ENCODE assay signal across 19 cellular contexts in genomic region chr1:167620002-167620401, GRCh38. TPM values are rescaled to one million over a fixed set of nuclear protein-coding genes. Genes with fewer than 3 reads are reported as not detected.
A peak's percentile ranks its signal among the peaks of the same experiment; 100 is the strongest.
DNase-seq lines count a peak whose midpoint lies in the region; ATAC-seq and TF ChIP-seq lines count a peak whose summit lies in the region.
"Had no signal": no experiment of that assay in that cellular context is flagged by ENCODE, and none has a peak within 500 bp of the region (broad histone marks: within the 10 kb centered on the region; RNA-seq: fewer than 3 reads in every experiment).

No MANE protein-coding gene starts in this region.

- H3K27me3 ChIP-seq in neutrophil (no peaks in the 10 kb centered on the region), tibial nerve (no peaks in the 10 kb centered on the region)
- H3K27me3 ChIP-seq: colonic mucosa had no signal

- ATAC-seq in activated CD8-positive, alpha-beta memory T cell treated with anti-CD3 and anti-CD28 coated beads, Interleukin-2, amount 10 ng/mL, durations not matched to agents 7 days and 5 days, result no peak
- ATAC-seq in HG03196 (IDR thresholded peaks at IDR 0.05; ENCODE audit: unreplicated experiment), result no peak
- ATAC-seq: PC-3; stimulated activated naive CD8-positive, alpha-beta T cell treated with anti-CD3 and anti-CD28 coated beads, Interleukin-15, amount 100 ng/mL, for 72 hours had no signal

- peak overlapping the region; percentile 91 for H3K27ac ChIP-seq in neutrophil
- H3K27ac ChIP-seq in tibial nerve, result peak overlapping the region in 1 of 4 donors; percentile 78
- H3K27ac ChIP-seq: colonic mucosa, SK-N-MC had no signal

- no peaks in the 10 kb centered on the region for H3K27me3 Mint-ChIP-seq in activated CD8-positive, alpha-beta memory T cell treated with anti-CD3 and anti-CD28 coated beads, Interleukin-2, amount 10 ng/mL, durations not matched to agents 7 days and 5 days
- H3K27me3 Mint-ChIP-seq in IgD-negative memory B cell (no peaks in the 10 kb centered on the region), osteocyte (ENCODE audit: unreplicated experiment) (peaks cover 28% of the 10 kb centered on the region)
- no peaks in the 10 kb centered on the region for H3K27me3 Mint-ChIP-seq in activated T-helper 2 cell treated with anti-CD3 and anti-CD28 coated beads, Interferon-gamma antibody, Interleukin-2, Interleukin-4, amounts not matched to agents 10 μg/mL and 5 μg/mL and 100 μg/mL, durations not matched to agents 14 hours and 24 hours and 36 hours (ENCODE audit: low read depth)
- H3K27me3 Mint-ChIP-seq: stimulated activated naive CD8-positive, alpha-beta T cell treated with anti-CD3 and anti-CD28 coated beads, Interleukin-15, amount 100 ng/mL, for 72 hours had no signal

- H3K4me3 Mint-ChIP-seq in activated CD8-positive, alpha-beta memory T cell treated with anti-CD3 and anti-CD28 coated beads, Interleukin-2, amount 10 ng/mL, durations not matched to agents 7 days and 5 days, result no peak overlapping the region
- H3K4me3 Mint-ChIP-seq in IgD-negative memory B cell, result peak overlapping the region; percentile 59 to 82 (median 72)
- H3K4me3 Mint-ChIP-seq in activated T-helper 2 cell treated with anti-CD3 and anti-CD28 coated beads, Interferon-gamma antibody, Interleukin-2, Interleukin-4, amounts not matched to agents 10 μg/mL and 5 μg/mL and 100 μg/mL, durations not matched to agents 14 hours and 24 hours and 36 hours (ENCODE audit: low read depth), result no peak overlapping the region
- no peak overlapping the region for H3K4me3 Mint-ChIP-seq in osteocyte (ENCODE audit: unreplicated experiment)
- H3K4me3 Mint-ChIP-seq: stimulated activated naive CD8-positive, alpha-beta T cell treated with anti-CD3 and anti-CD28 coated beads, Interleukin-15, amount 100 ng/mL, for 72 hours had no signal

- no peaks in the 10 kb centered on the region for H3K9me3 Mint-ChIP-seq in activated CD8-positive, alpha-beta memory T cell treated with anti-CD3 and anti-CD28 coated beads, Interleukin-2, amount 10 ng/mL, durations not matched to agents 7 days and 5 days (ENCODE audit: low read depth)
- H3K9me3 Mint-ChIP-seq in IgD-negative memory B cell, result peaks cover 0 to 3% (median 0%) of the 10 kb centered on the region in 3 donors
- peaks cover 7% of the 10 kb centered on the region for H3K9me3 Mint-ChIP-seq in activated T-helper 2 cell treated with anti-CD3 and anti-CD28 coated beads, Interferon-gamma antibody, Interleukin-2, Interleukin-4, amounts not matched to agents 10 μg/mL and 5 μg/mL and 100 μg/mL, durations not matched to agents 14 hours and 24 hours and 36 hours
- H3K9me3 Mint-ChIP-seq in osteocyte (ENCODE audit: unreplicated experiment), result peaks cover 6% of the 10 kb centered on the region

- H3K4me1 Mint-ChIP-seq in activated CD8-positive, alpha-beta memory T cell treated with anti-CD3 and anti-CD28 coated beads, Interleukin-2, amount 10 ng/mL, durations not matched to agents 7 days and 5 days, result peaks cover 49% of the 10 kb centered on the region
- H3K4me1 Mint-ChIP-seq in IgD-negative memory B cell (peaks cover 57 to 68% (median 65%) of the 10 kb centered on the region in 3 donors), osteocyte (ENCODE audit: unreplicated experiment) (peaks cover 14% of the 10 kb centered on the region)
- peaks cover 55% of the 10 kb centered on the region for H3K4me1 Mint-ChIP-seq in activated T-helper 2 cell treated with anti-CD3 and anti-CD28 coated beads, Interferon-gamma antibody, Interleukin-2, Interleukin-4, amounts not matched to agents 10 μg/mL and 5 μg/mL and 100 μg/mL, durations not matched to agents 14 hours and 24 hours and 36 hours (ENCODE audit: low read depth)

- peaks cover 71% of the 10 kb centered on the region in 2 experiments for H3K4me1 ChIP-seq in neutrophil (ENCODE audit: control insufficient read depth in 1 of 2, insufficient read depth in 1 of 2, low read depth in 1 of 2, low read length in 1 of 2)
- H3K4me1 ChIP-seq in tibial nerve, result peaks cover 0 to 20% (median 13%) of the 10 kb centered on the region in 4 donors

- no peaks in the 10 kb centered on the region for H3K9me3 ChIP-seq in neutrophil
- peaks cover 0 to 4% (median 0%) of the 10 kb centered on the region in 4 donors for H3K9me3 ChIP-seq in tibial nerve
- H3K9me3 ChIP-seq: colonic mucosa had no signal

- H3K4me3 ChIP-seq in neutrophil (ENCODE audit: low read depth in 1 of 2, low read length in 1 of 2) (no peak overlapping the region), tibial nerve (no peak overlapping the region)
- H3K4me3 ChIP-seq: colonic mucosa, SK-N-MC had no signal

- intact Hi-C loops in activated T-helper 2 cell treated with anti-CD3 and anti-CD28 coated beads, Interferon-gamma antibody, Interleukin-2, Interleukin-4, amounts not matched to agents 10 μg/mL and 5 μg/mL and 100 μg/mL, durations not matched to agents 14 hours and 24 hours and 36 hours (cut with micrococcal nuclease), result no loop called here

- TF ChIP-seq POLR2A in tibial nerve (IDR thresholded peaks at IDR 0.05), result no peak

- CTCF ChIA-PET in activated CD8-positive, alpha-beta memory T cell treated with anti-CD3 and anti-CD28 coated beads, Interleukin-2, amount 10 ng/mL, durations not matched to agents 7 days and 5 days (lab: Charles Lee), result interaction anchor here (0.9 kb wide), 1 partner anchor 11 kb away, joined by 3 read pairs; no protein-coding TSS in a partner anchor

- no peak overlapping the region for H3K27ac Mint-ChIP-seq in activated CD8-positive, alpha-beta memory T cell treated with anti-CD3 and anti-CD28 coated beads, Interleukin-2, amount 10 ng/mL, durations not matched to agents 7 days and 5 days
- H3K27ac Mint-ChIP-seq in IgD-negative memory B cell (peak overlapping the region; percentile 50 to 96 (median 86)), osteocyte (ENCODE audit: unreplicated experiment) (no peak overlapping the region)
- H3K27ac Mint-ChIP-seq in activated T-helper 2 cell treated with anti-CD3 and anti-CD28 coated beads, Interferon-gamma antibody, Interleukin-2, Interleukin-4, amounts not matched to agents 10 μg/mL and 5 μg/mL and 100 μg/mL, durations not matched to agents 14 hours and 24 hours and 36 hours, result peak overlapping the region; percentile 21
- H3K27ac Mint-ChIP-seq: stimulated activated naive CD8-positive, alpha-beta T cell treated with anti-CD3 and anti-CD28 coated beads, Interleukin-15, amount 100 ng/mL, for 72 hours had no signal

- H3K36me3 Mint-ChIP-seq in activated CD8-positive, alpha-beta memory T cell treated with anti-CD3 and anti-CD28 coated beads, Interleukin-2, amount 10 ng/mL, durations not matched to agents 7 days and 5 days, result peaks cover 17% of the 10 kb centered on the region
- H3K36me3 Mint-ChIP-seq in IgD-negative memory B cell, result no peaks in the 10 kb centered on the region
- peaks cover 10% of the 10 kb centered on the region for H3K36me3 Mint-ChIP-seq in activated T-helper 2 cell treated with anti-CD3 and anti-CD28 coated beads, Interferon-gamma antibody, Interleukin-2, Interleukin-4, amounts not matched to agents 10 μg/mL and 5 μg/mL and 100 μg/mL, durations not matched to agents 14 hours and 24 hours and 36 hours (ENCODE audit: low read depth)
- no peaks in the 10 kb centered on the region for H3K36me3 Mint-ChIP-seq in osteocyte (ENCODE audit: unreplicated experiment)

- TF ChIP-seq CTCF in neutrophil (IDR thresholded peaks at IDR 0.05) (no peak), tibial nerve (IDR thresholded peaks at IDR 0.05) (no peak), osteocyte (IDR thresholded peaks at IDR 0.05) (no peak)

- TF ChIP-seq EP300 in tibial nerve (IDR thresholded peaks at IDR 0.05), result no peak

- DNase-seq in activated CD8-positive, alpha-beta memory T cell treated with anti-CD3 and anti-CD28 coated beads, Interleukin-2, amount 10 ng/mL, durations not matched to agents 7 days and 5 days, result peak; percentile 8
- no peak for DNase-seq in activated CD8-positive, alpha-beta memory T cell treated with anti-CD3 and anti-CD28 coated beads, Interleukin-2, amount 50 U/mL, for 4 hours
- DNase-seq in activated T-helper 2 cell treated with anti-CD3 and anti-CD28 coated beads, Interferon-gamma antibody, Interleukin-2, Interleukin-4, amounts not matched to agents 10 μg/mL and 5 μg/mL and 100 μg/mL, durations not matched to agents 14 hours and 24 hours and 36 hours (ENCODE audit: low spot score), result no peak
- DNase-seq in tibial nerve (ENCODE audit: low spot score in 2 of 2) (no peak), osteocyte (ENCODE audit: extremely low spot score, unreplicated experiment) (no peak)
- DNase-seq: activated CD4-positive, alpha-beta T cell treated with anti-CD3 and anti-CD28 coated beads, Interleukin-2, amount 50 U/mL, for 48 hours; activated gamma-delta T cell; colonic mucosa; COR-L47; foreskin fibroblast; NCI-H2081 treated with DMSO at 0.1 percent for 48 hours; NCI-H510A treated with DMSO at 0.1 percent for 48 hours; PC-3; retina; stimulated activated naive CD8-positive, alpha-beta T cell treated with anti-CD3 and anti-CD28 coated beads, Interleukin-15, amount 100 ng/mL, for 72 hours had no signal

- WGBS in tibial nerve, 2 donors, result 66 to 72% methylated on average over 5 of the region's 5 CpGs

- H3K36me3 ChIP-seq in neutrophil, result no peaks in the 10 kb centered on the region
- no peaks in the 10 kb centered on the region for H3K36me3 ChIP-seq in tibial nerve
- H3K36me3 ChIP-seq: colonic mucosa had no signal

RNA-seq across cellular contexts. Expression of gene RCSD1, which starts 10.0 kb away (rescaled TPM):
- total RNA-seq in activated CD8-positive, alpha-beta memory T cell treated with anti-CD3 and anti-CD28 coated beads, Interleukin-2, amount 10 ng/mL, durations not matched to agents 7 days and 5 days, result 100 to 1,000 TPM; 121 to 129 TPM
- 249 TPM for polyA plus RNA-seq in IgD-negative memory B cell
- 84.9 and 91.9 TPM in 2 replicates for total RNA-seq in activated T-helper 2 cell treated with anti-CD3 and anti-CD28 coated beads, Interferon-gamma antibody, Interleukin-2, Interleukin-4, amounts not matched to agents 10 μg/mL and 5 μg/mL and 100 μg/mL, durations not matched to agents 14 hours and 24 hours and 36 hours
- total RNA-seq in tibial nerve, result 10 to 100 TPM; 10.0 to 17.7 (median 12.9) TPM
- total RNA-seq in osteocyte, result not detected in 2 replicates
- total RNA-seq: PC-3 had no signal

Comparison
In these comparisons a context has a peak if more than half of its experiments do, and no peak if none do; other contexts are left out.
1. H3K27ac Mint-ChIP-seq: peak in IgD-negative memory B cell (3 of 3) and activated T-helper 2 cell treated with anti-CD3 and anti-CD28 coated beads, Interferon-gamma antibody, Interleukin-2, Interleukin-4, amounts not matched to agents 10 μg/mL and 5 μg/mL and 100 μg/mL, durations not matched to agents 14 hours and 24 hours and 36 hours (single experiment); none in activated CD8-positive, alpha-beta memory T cell treated with anti-CD3 and anti-CD28 coated beads, Interleukin-2, amount 10 ng/mL, durations not matched to agents 7 days and 5 days (single experiment) and osteocyte (single experiment).
2. H3K4me3 Mint-ChIP-seq: peak in IgD-negative memory B cell (4 of 4); none in activated CD8-positive, alpha-beta memory T cell treated with anti-CD3 and anti-CD28 coated beads, Interleukin-2, amount 10 ng/mL, durations not matched to agents 7 days and 5 days (single experiment), activated T-helper 2 cell treated with anti-CD3 and anti-CD28 coated beads, Interferon-gamma antibody, Interleukin-2, Interleukin-4, amounts not matched to agents 10 μg/mL and 5 μg/mL and 100 μg/mL, durations not matched to agents 14 hours and 24 hours and 36 hours (single experiment) and osteocyte (single experiment).
3. RNA of gene RCSD1, which starts 10.0 kb away (total RNA-seq): 121 to 129 TPM in activated CD8-positive, alpha-beta memory T cell treated with anti-CD3 and anti-CD28 coated beads, Interleukin-2, amount 10 ng/mL, durations not matched to agents 7 days and 5 days, 84.9 to 91.9 TPM in activated T-helper 2 cell treated with anti-CD3 and anti-CD28 coated beads, Interferon-gamma antibody, Interleukin-2, Interleukin-4, amounts not matched to agents 10 μg/mL and 5 μg/mL and 100 μg/mL, durations not matched to agents 14 hours and 24 hours and 36 hours and 10.0 to 17.7 TPM in tibial nerve; not detected in osteocyte; every median in the first group is over 10 times any median in the second.